8 cellular contexts compared by ENCODE assay signal in genomic region chr17:4499431-4500187, GRCh38. TPM values are rescaled to one million over a fixed set of nuclear protein-coding genes. Genes with fewer than 3 reads are reported as not detected.
DNase-seq lines count a peak whose midpoint lies in the region; ATAC-seq, FAIRE-seq and TF ChIP-seq lines count a peak whose summit lies in the region.

No MANE protein-coding gene starts in this region.

- peaks cover 12 to 34% (median 22%) of the 10 kb centered on the region in 4 donors for H3K4me1 Mint-ChIP-seq in CD4-positive, alpha-beta memory T cell
- H3K4me1 Mint-ChIP-seq in stimulated activated naive B cell treated with anti-CD40 and anti-IgM and Interleukin-4, amounts not matched to agents 10 μg/mL and 1 μg/mL and 100 μg/mL, for 72 hours = peaks cover 28 to 37% of the 10 kb centered on the region in 2 donors

- peak overlapping the region; percentile 83 to 93 (median 86) for H3K4me3 Mint-ChIP-seq in CD4-positive, alpha-beta memory T cell
- H3K4me3 Mint-ChIP-seq in stimulated activated naive B cell treated with anti-CD40 and anti-IgM and Interleukin-4, amounts not matched to agents 10 μg/mL and 1 μg/mL and 100 μg/mL, for 72 hours = peak overlapping the region; percentile 76 to 81

- no peaks in the 10 kb centered on the region for H3K36me3 ChIP-seq in CD4-positive, alpha-beta memory T cell (ENCODE audit: insufficient read depth, low read length)
- H3K36me3 ChIP-seq in Loucy (ENCODE audit: insufficient read depth, low read length) (no peaks in the 10 kb centered on the region), ascending aorta (no peaks in the 10 kb centered on the region)

- TF ChIP-seq CTCF in Loucy (conservative IDR thresholded peaks at IDR 0.05; ENCODE audit: low read length) (no peak), ascending aorta (IDR thresholded peaks at IDR 0.05) (no peak), RWPE1 (conservative IDR thresholded peaks at IDR 0.05; ENCODE audit: low read depth) (no peak)

- peaks cover 16 to 23% of the 10 kb centered on the region in 2 donors for H3K27me3 Mint-ChIP-seq in CD4-positive, alpha-beta memory T cell
- H3K27me3 Mint-ChIP-seq in stimulated activated naive B cell treated with anti-CD40 and anti-IgM and Interleukin-4, amounts not matched to agents 10 μg/mL and 1 μg/mL and 100 μg/mL, for 72 hours = peaks cover 48 to 57% of the 10 kb centered on the region in 2 donors

- H3K4me1 ChIP-seq in CD4-positive, alpha-beta memory T cell (ENCODE audit: insufficient read depth, low read length) = peaks cover 32% of the 10 kb centered on the region
- H3K4me1 ChIP-seq in Loucy (ENCODE audit: insufficient read depth, low read length, poor library complexity, severe bottlenecking) (peaks cover 48% of the 10 kb centered on the region), ascending aorta (peaks cover 13 to 27% of the 10 kb centered on the region in 2 donors)

- no peak overlapping the region for H3K27ac ChIP-seq in CD4-positive, alpha-beta memory T cell (ENCODE audit: low read depth, low read length)
- peak overlapping the region in 1 of 2 donors; percentile 25 for H3K27ac ChIP-seq in ascending aorta
- no peak overlapping the region for H3K27ac ChIP-seq in RWPE1

- DNase-seq in CD4-positive, alpha-beta memory T cell = peak; percentile 24 to 44 (median 28)
- DNase-seq in ascending aorta (ENCODE audit: low spot score in 2 of 2) (no peak), left lobe of liver (ENCODE audit: low spot score) (no peak), DMS153 treated with DMSO at 0.1 percent for 48 hours (lab: John Stamatoyannopoulos, UW; ENCODE audit: unreplicated experiment) (no peak), RWPE1 (ENCODE audit: low spot score) (no peak), RCC 7860 (ENCODE audit: low spot score) (no peak)
- no peak for DNase-seq in stimulated activated naive B cell treated with anti-CD40 and anti-IgM and Interleukin-4, amounts not matched to agents 10 μg/mL and 1 μg/mL and 100 μg/mL, for 72 hours

- CTCF ChIA-PET in CD4-positive, alpha-beta memory T cell (lab: Charles Lee; ENCODE audit: partially characterized antibody) = interaction anchor here (1.0 to 1.2 kb wide), 2 partner anchors 9 to 18 kb away, joined by 3 read pairs; no protein-coding TSS in a partner anchor
- CTCF ChIA-PET in RWPE1 (lab: Yijun Ruan, JAX) = interaction anchor here (0.9 to 1.0 kb wide), 2 partner anchors 37 to 79 kb away, joined by 3 to 4 read pairs; no protein-coding TSS in a partner anchor

- POLR2A ChIA-PET in CD4-positive, alpha-beta memory T cell (lab: Charles Lee; ENCODE audit: partially characterized antibody) = interaction anchor here (1.3 to 3.0 kb wide), 4 partner anchors 10 to 18 kb away, joined by 3 to 17 read pairs (median 5); no protein-coding TSS in a partner anchor
- POLR2A ChIA-PET in RWPE1 (lab: Yijun Ruan, JAX; ENCODE audit: low non-redundant PET) = no interaction called here

- H3K9ac ChIP-seq in Loucy (ENCODE audit: low read depth, low read length, poor library complexity, severe bottlenecking) = peak overlapping the region; percentile 79

- no peak for FAIRE-seq in RCC 7860 (lab: Jason Lieb, UNC)

- H3K79me2 ChIP-seq in Loucy (ENCODE audit: insufficient read depth, low read length) = peaks cover 47% of the 10 kb centered on the region

- H2AFZ ChIP-seq in Loucy (ENCODE audit: low read length) = peak overlapping the region; percentile 83

- ATAC-seq in left lobe of liver = peak; percentile 4
- peak; percentile 17 to 23 for ATAC-seq in stimulated activated naive B cell treated with anti-CD40 and anti-IgM and Interleukin-4, amounts not matched to agents 10 μg/mL and 1 μg/mL and 100 μg/mL, for 72 hours (replicated peaks)

- H3K36me3 Mint-ChIP-seq in CD4-positive, alpha-beta memory T cell = no peaks in the 10 kb centered on the region
- H3K36me3 Mint-ChIP-seq in stimulated activated naive B cell treated with anti-CD40 and anti-IgM and Interleukin-4, amounts not matched to agents 10 μg/mL and 1 μg/mL and 100 μg/mL, for 72 hours = no peaks in the 10 kb centered on the region

- peak overlapping the region in 4 of 7 donors; percentile 23 to 84 (median 74) for H3K27ac Mint-ChIP-seq in CD4-positive, alpha-beta memory T cell
- peak overlapping the region; percentile 56 for H3K27ac Mint-ChIP-seq in stimulated activated naive B cell treated with anti-CD40 and anti-IgM and Interleukin-4, amounts not matched to agents 10 μg/mL and 1 μg/mL and 100 μg/mL, for 72 hours

- no peaks in the 10 kb centered on the region for H4K20me1 ChIP-seq in Loucy (ENCODE audit: insufficient read depth, low read length, poor library complexity, severe bottlenecking)

- H3K27me3 ChIP-seq in CD4-positive, alpha-beta memory T cell (ENCODE audit: insufficient read depth, low read length) = peaks cover 30% of the 10 kb centered on the region
- H3K27me3 ChIP-seq in Loucy (ENCODE audit: insufficient read depth, low read length, poor library complexity, severe bottlenecking) (no peaks in the 10 kb centered on the region), ascending aorta (no peaks in the 10 kb centered on the region)

- H3K4me3 ChIP-seq in CD4-positive, alpha-beta memory T cell (ENCODE audit: low read length in 2 of 2) = peak overlapping the region in 1 of 2 donors; percentile 35
- peak overlapping the region; percentile 77 for H3K4me3 ChIP-seq in Loucy (ENCODE audit: low read length, poor library complexity, severe bottlenecking)
- H3K4me3 ChIP-seq in ascending aorta = peak overlapping the region; percentile 63

- peak overlapping the region; percentile 95 for H3K4me2 ChIP-seq in Loucy (ENCODE audit: low read depth, low read length, poor library complexity, severe bottlenecking)

- H3K9me3 Mint-ChIP-seq in CD4-positive, alpha-beta memory T cell = no peaks in the 10 kb centered on the region
- H3K9me3 Mint-ChIP-seq in stimulated activated naive B cell treated with anti-CD40 and anti-IgM and Interleukin-4, amounts not matched to agents 10 μg/mL and 1 μg/mL and 100 μg/mL, for 72 hours = no peaks in the 10 kb centered on the region

- intact Hi-C loops in CD4-positive, alpha-beta memory T cell (cut with micrococcal nuclease) = no loop called here
- intact Hi-C loops in ascending aorta (cut with DNase I) = loop anchor here (2.0 to 5.0 kb wide), 4 partner anchors 63 to 297 kb away; partner anchors contain the start of gene UBE2G1

- H3F3A ChIP-seq in Loucy (ENCODE audit: low read depth) = peaks cover 4% of the 10 kb centered on the region

- no peaks in the 10 kb centered on the region for H3K9me3 ChIP-seq in CD4-positive, alpha-beta memory T cell (ENCODE audit: control insufficient read depth in 1 of 2, low read length in 2 of 2)
- no peaks in the 10 kb centered on the region for H3K9me3 ChIP-seq in Loucy (ENCODE audit: insufficient read depth, low read depth, low read length)
- no peaks in the 10 kb centered on the region for H3K9me3 ChIP-seq in ascending aorta

- no peaks in the 10 kb centered on the region for H3K9me2 ChIP-seq in Loucy (replicated peaks; ENCODE audit: low read depth, low read length)

RNA-seq across cellular contexts. Expression of gene SPNS2, which starts 0.9 kb away (rescaled TPM):
- total RNA-seq in CD4-positive, alpha-beta memory T cell = under 1 TPM; 0.11 to 0.12 TPM
- polyA plus RNA-seq in CD4-positive, alpha-beta memory T cell = under 1 TPM; 0.24 to 0.29 TPM
- total RNA-seq in ascending aorta (107 TPM), left lobe of liver (11.4 TPM)

RNA-seq across cellular contexts. Expression of gene MYBBP1A, which starts 55.6 kb away (rescaled TPM):
- 10 to 100 TPM; 73.4 to 74.7 TPM for total RNA-seq in CD4-positive, alpha-beta memory T cell
- polyA plus RNA-seq in CD4-positive, alpha-beta memory T cell = 10 to 100 TPM; 12.5 to 35.2 TPM
- total RNA-seq in ascending aorta = 94.5 TPM
- total RNA-seq in left lobe of liver = 18.5 TPM

Comparison
In these comparisons a context has a peak if more than half of its experiments do, and no peak if none do; other contexts are left out.
1. DNase-seq: peak in CD4-positive, alpha-beta memory T cell (5 of 5); none in ascending aorta (0 of 2), left lobe of liver (single experiment), stimulated activated naive B cell treated with anti-CD40 and anti-IgM and Interleukin-4, amounts not matched to agents 10 μg/mL and 1 μg/mL and 100 μg/mL, for 72 hours (single experiment), DMS153 treated with DMSO at 0.1 percent for 48 hours (single experiment), RWPE1 (single experiment) and RCC 7860 (single experiment).
2. RNA of gene SPNS2, which starts 0.9 kb away (total RNA-seq): 107 TPM in ascending aorta (single experiment) and 11.4 TPM in left lobe of liver (single experiment); 0.11 to 0.12 TPM in CD4-positive, alpha-beta memory T cell; every median in the first group is over 10 times any median in the second.